Comparison of ENCODE assay signal across 20 cellular contexts in the genomic region with DNA sequence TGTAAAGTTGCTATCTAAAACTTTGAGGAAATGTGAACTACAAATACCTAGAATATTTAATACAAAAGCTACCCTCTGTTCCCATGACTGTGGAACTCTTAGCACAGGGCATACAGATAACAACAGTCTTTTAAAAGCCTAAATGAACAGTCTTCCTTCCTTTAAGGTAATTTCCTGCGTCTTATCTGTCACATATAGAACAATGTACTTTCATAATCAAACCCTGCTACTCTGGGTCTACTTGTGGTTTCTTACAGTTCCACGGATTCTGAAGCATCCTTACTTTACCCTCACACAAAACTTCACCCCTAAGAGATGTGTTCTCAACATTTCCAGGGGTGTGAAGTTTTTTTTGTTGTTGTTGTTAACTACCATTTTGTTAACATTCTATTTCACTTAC. TPM values are rescaled to one million over a fixed set of nuclear protein-coding genes. Genes with fewer than 3 reads are reported as not detected.
DNase-seq lines count a peak whose midpoint lies in the region; TF ChIP-seq lines count a peak whose summit lies in the region.
"Had no signal": no experiment of that assay in that cellular context is flagged by ENCODE, and none has a peak within 500 bp of the region (broad histone marks: within the 10 kb centered on the region; RNA-seq: fewer than 3 reads in every experiment).

No MANE protein-coding gene starts in this region.

- peaks cover 74% of the 10 kb centered on the region for H3K79me2 ChIP-seq in hepatocyte

- TF ChIP-seq EP300 in stomach (IDR thresholded peaks at IDR 0.05): no peak

- no peaks in the 10 kb centered on the region for H3K36me3 Mint-ChIP-seq in activated CD4-positive, alpha-beta memory T cell treated with anti-CD3 and anti-CD28 coated beads for 36 hours
- H3K36me3 Mint-ChIP-seq: CD14-positive monocyte, naive B cell had no signal

- intact Hi-C loops in cardiac septum (cut with DNase I) (loop anchor here (5.0 kb wide), 1 partner anchor 69 kb away; no protein-coding TSS in a partner anchor), stomach (cut with DNase I; ENCODE audit: low total_unique reads) (no loop called here)
- intact Hi-C loops in activated CD4-positive, alpha-beta memory T cell treated with anti-CD3 and anti-CD28 coated beads for 36 hours (cut with micrococcal nuclease): no loop called here

- no peak overlapping the region for H2AFZ ChIP-seq in hepatocyte

- CTCF ChIA-PET in activated CD4-positive, alpha-beta memory T cell treated with anti-CD3 and anti-CD28 coated beads for 36 hours (lab: Charles Lee): no interaction called here

- no peaks in the 10 kb centered on the region for H3K9me2 ChIP-seq in hepatocyte (replicated peaks; ENCODE audit: insufficient read depth)

- H3K9me3 Mint-ChIP-seq in activated CD4-positive, alpha-beta memory T cell treated with anti-CD3 and anti-CD28 coated beads for 36 hours: no peaks in the 10 kb centered on the region
- H3K9me3 Mint-ChIP-seq: activated naive CD8-positive, alpha-beta T cell treated with anti-CD3 and anti-CD28 coated beads, Interleukin-2, amount 50 U/mL, for 24 hours; activated T-helper 2 cell treated with anti-CD3 and anti-CD28 coated beads, Interferon-gamma antibody, Interleukin-2, Interleukin-4, amounts not matched to agents 10 μg/mL and 5 μg/mL and 100 μg/mL, durations not matched to agents 14 hours and 24 hours and 36 hours; effector memory CD8-positive, alpha-beta T cell; naive B cell had no signal

- 20% methylated on average over 2 of the region's 2 CpGs for WGBS in hepatocyte (ENCODE audit: low lambda C conversion rate, missing lambda C conversion rate)
- WGBS in stomach, 5 donors: 6 to 29% (median 25%) methylated on average over 2 of the region's 2 CpGs

- peak overlapping the region; percentile 57 for H3K4me3 ChIP-seq in cardiac muscle cell
- H3K4me3 ChIP-seq in SJSA1: no peak overlapping the region
- H3K4me3 ChIP-seq in hepatocyte: no peak overlapping the region
- H3K4me3 ChIP-seq in stomach: no peak overlapping the region
- H3K4me3 ChIP-seq: spleen had no signal

- H3K27ac ChIP-seq in cardiac muscle cell: peak overlapping the region; percentile 92
- H3K27ac ChIP-seq in SJSA1: peak overlapping the region; percentile 89
- peak overlapping the region; percentile 60 for H3K27ac ChIP-seq in hepatocyte
- peak overlapping the region in 4 of 5 donors; percentile 2 to 94 (median 66) for H3K27ac ChIP-seq in stomach
- H3K27ac ChIP-seq: spleen had no signal

- H3K36me3 ChIP-seq in cardiac muscle cell: peaks cover 7% of the 10 kb centered on the region
- 0 out of 2 replicates have a peak, but pooled peaks cover 8% of the 10 kb centered on the region for H3K36me3 ChIP-seq in SJSA1
- H3K36me3 ChIP-seq in hepatocyte (replicated peaks; ENCODE audit: insufficient read depth, low read depth): no peaks in the 10 kb centered on the region
- no peaks in the 10 kb centered on the region for H3K36me3 ChIP-seq in stomach
- H3K36me3 ChIP-seq: spleen had no signal

- H4K20me1 ChIP-seq in hepatocyte (ENCODE audit: insufficient read depth, poor library complexity, severe bottlenecking): no peaks in the 10 kb centered on the region

- TF ChIP-seq CTCF in cardiac muscle cell (IDR thresholded peaks at IDR 0.05; ENCODE audit: low read depth, low read length) (no peak), hepatocyte (IDR thresholded peaks at IDR 0.05; ENCODE audit: poor library complexity) (no peak), stomach (IDR thresholded peaks at IDR 0.05) (no peak)

- H3K27me3 Mint-ChIP-seq in activated CD4-positive, alpha-beta memory T cell treated with anti-CD3 and anti-CD28 coated beads for 36 hours: peaks cover 31% of the 10 kb centered on the region

- peak overlapping the region; percentile 88 for H3K4me2 ChIP-seq in hepatocyte

- POLR2A ChIA-PET in activated CD4-positive, alpha-beta memory T cell treated with anti-CD3 and anti-CD28 coated beads for 36 hours (lab: Charles Lee): no interaction called here

- DNase-seq in cardiac muscle cell (ENCODE audit: low read depth in 1 of 2, low spot score in 1 of 2): peak in 1 of 2 donors; percentile 35
- no peak for DNase-seq in cardiac septum (ENCODE audit: low spot score)
- no peak for DNase-seq in SJSA1 (ENCODE audit: low read depth in 1 of 2, low spot score in 2 of 2)
- no peak for DNase-seq in hepatocyte (ENCODE audit: low spot score)
- DNase-seq in stomach: no peak
- DNase-seq in NCI-H2171 treated with DMSO at 0.1 percent for 48 hours (lab: John Stamatoyannopoulos, UW): no peak
- no peak for DNase-seq in activated CD4-positive, alpha-beta memory T cell treated with anti-CD3 and anti-CD28 coated beads for 36 hours
- no peak for DNase-seq in NCI-H1092 (lab: John Stamatoyannopoulos, UW)
- DNase-seq: activated CD4-positive, CD25-positive, alpha-beta regulatory T cell; activated naive CD8-positive, alpha-beta T cell treated with anti-CD3 and anti-CD28 coated beads, Interleukin-2, amount 50 U/mL, for 24 hours; central memory CD4-positive, alpha-beta T cell; DMS53; effector memory CD8-positive, alpha-beta T cell; naive B cell; NCI-H146; NCI-H345; spleen; T-helper 2 cell had no signal

- no peaks in the 10 kb centered on the region for H3K27me3 ChIP-seq in cardiac muscle cell
- H3K27me3 ChIP-seq in SJSA1 (replicated peaks): no peaks in the 10 kb centered on the region
- H3K27me3 ChIP-seq in hepatocyte: no peaks in the 10 kb centered on the region
- peaks cover 0 to 15% (median 7%) of the 10 kb centered on the region in 3 donors for H3K27me3 ChIP-seq in stomach

- H3K27ac Mint-ChIP-seq in activated CD4-positive, alpha-beta memory T cell treated with anti-CD3 and anti-CD28 coated beads for 36 hours: no peak overlapping the region
- H3K27ac Mint-ChIP-seq: activated naive CD8-positive, alpha-beta T cell treated with anti-CD3 and anti-CD28 coated beads, Interleukin-2, amount 50 U/mL, for 24 hours; activated T-helper 2 cell treated with anti-CD3 and anti-CD28 coated beads, Interferon-gamma antibody, Interleukin-2, Interleukin-4, amounts not matched to agents 10 μg/mL and 5 μg/mL and 100 μg/mL, durations not matched to agents 14 hours and 24 hours and 36 hours; CD14-positive monocyte; effector memory CD8-positive, alpha-beta T cell; naive B cell had no signal

- no peak overlapping the region for H3K4me3 Mint-ChIP-seq in activated CD4-positive, alpha-beta memory T cell treated with anti-CD3 and anti-CD28 coated beads for 36 hours
- H3K4me3 Mint-ChIP-seq: activated naive CD8-positive, alpha-beta T cell treated with anti-CD3 and anti-CD28 coated beads, Interleukin-2, amount 50 U/mL, for 24 hours; CD14-positive monocyte; effector memory CD8-positive, alpha-beta T cell; naive B cell had no signal

- peaks cover 6% of the 10 kb centered on the region for H3K4me1 Mint-ChIP-seq in activated CD4-positive, alpha-beta memory T cell treated with anti-CD3 and anti-CD28 coated beads for 36 hours (ENCODE audit: low read depth)

- no peaks in the 10 kb centered on the region for H3K9me3 ChIP-seq in cardiac muscle cell (ENCODE audit: low read depth)
- H3K9me3 ChIP-seq in SJSA1 (replicated peaks): no peaks in the 10 kb centered on the region
- H3K9me3 ChIP-seq in hepatocyte (ENCODE audit: low read depth): no peaks in the 10 kb centered on the region
- no peaks in the 10 kb centered on the region for H3K9me3 ChIP-seq in stomach
- H3K9me3 ChIP-seq: spleen had no signal

- TF ChIP-seq POLR2A in stomach (IDR thresholded peaks at IDR 0.05): no peak

- H3K4me1 ChIP-seq in cardiac muscle cell (ENCODE audit: low read depth) (peaks cover 49% of the 10 kb centered on the region), SJSA1 (replicated peaks) (peaks cover 53% of the 10 kb centered on the region), hepatocyte (ENCODE audit: insufficient read depth) (peaks cover 41% of the 10 kb centered on the region), stomach (peaks cover 0 to 68% (median 35%) of the 10 kb centered on the region in 4 donors)

RNA-seq across cellular contexts. Expression of a gene that starts 5.1 kb away (rescaled TPM):
- total RNA-seq in cardiac muscle cell (362 and 376 TPM in 2 replicates), cardiac septum (463 TPM), hepatocyte (58.0 and 60.0 TPM in 2 replicates), stomach (10 to 100 TPM; 34.4 to 85.8 (median 49.8) TPM)
- polyA plus RNA-seq in cardiac muscle cell (363 and 451 TPM in 2 replicates), hepatocyte (62.4 and 72.1 TPM in 2 replicates), stomach (10 to 100 TPM in 2 of 3 donors, 1 to 10 TPM in 1; 5.8 to 16.0 (median 10.2) TPM)
- total RNA-seq in SJSA1 (2014; rRNA removed; shearing (Covaris generic)): 28.6 and 29.9 TPM in 2 replicates
- under 1 TPM; 0.21 to 0.36 TPM for total RNA-seq in activated CD4-positive, alpha-beta memory T cell treated with anti-CD3 and anti-CD28 coated beads for 36 hours
- total RNA-seq: activated T-helper 2 cell treated with anti-CD3 and anti-CD28 coated beads, Interferon-gamma antibody, Interleukin-2, Interleukin-4, amounts not matched to agents 10 μg/mL and 5 μg/mL and 100 μg/mL, durations not matched to agents 14 hours and 24 hours and 36 hours had no signal

Comparison
In these comparisons a context has a peak if more than half of its experiments do, and no peak if none do; other contexts are left out.
1. RNA of a gene that starts 5.1 kb away (total RNA-seq): 463 TPM in cardiac septum (single experiment), 362 to 376 TPM in cardiac muscle cell, 58.0 to 60.0 TPM in hepatocyte, 34.4 to 85.8 TPM in stomach and 28.6 to 29.9 TPM in SJSA1; 0.21 to 0.36 TPM in activated CD4-positive, alpha-beta memory T cell treated with anti-CD3 and anti-CD28 coated beads for 36 hours; every median in the first group is over 10 times any median in the second.
2. Peak in every context shown above with its lines, with median percentiles within 50 percentile points of each other: H3K27ac ChIP-seq.